In the genomic region with DNA sequence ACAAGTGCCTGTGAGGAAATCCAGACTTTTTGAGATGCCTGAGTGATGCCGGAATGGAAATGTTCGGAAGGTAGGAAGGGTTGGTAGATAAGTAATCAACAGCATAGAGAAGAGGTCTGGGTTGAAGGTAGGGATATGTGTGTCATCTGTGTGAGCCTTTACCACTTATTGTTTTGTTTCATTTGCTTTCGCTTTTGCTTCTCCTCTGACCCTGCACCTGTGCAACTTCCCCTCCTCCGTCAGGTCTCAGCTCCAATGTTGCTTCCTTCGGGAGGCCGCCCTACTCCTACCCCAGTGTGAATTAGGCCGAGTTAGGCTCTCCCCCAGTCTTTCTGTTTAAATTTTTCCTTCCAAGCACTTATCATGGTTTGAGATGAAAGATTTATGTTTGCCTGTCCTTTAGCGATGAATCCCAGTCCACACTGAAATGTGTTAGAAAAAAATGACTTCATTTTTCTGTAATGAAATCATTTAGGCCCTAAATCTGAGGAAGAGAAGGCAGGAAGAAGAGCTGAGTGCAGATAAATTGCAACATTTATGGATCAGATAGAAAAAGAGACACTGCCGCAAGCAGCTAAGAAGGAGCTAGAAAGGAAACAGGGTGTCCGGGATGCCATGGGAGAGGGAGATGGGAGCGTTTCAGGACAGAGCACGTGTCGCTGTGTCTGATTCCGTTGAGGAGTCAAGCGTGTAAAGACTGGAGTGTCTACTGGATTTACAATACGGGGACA, we compare ENCODE assay signal across 8 cellular contexts.
DNase-seq lines count a peak whose midpoint lies in the region; ATAC-seq, FAIRE-seq and TF ChIP-seq lines count a peak whose summit lies in the region.

No MANE protein-coding gene starts in this region.

- no peaks in the 10 kb centered on the region for H3K36me3 Mint-ChIP-seq in activated naive CD4-positive, alpha-beta T cell treated with anti-CD3 and anti-CD28 coated beads for 36 hours (ENCODE audit: low read depth)

- POLR2A ChIA-PET in HepG2 (lab: Yijun Ruan, JAX), result no interaction called here

- no TSS peak for BruUV-seq in HepG2 (replicated peaks; lab: Mats Ljungman, UMichigan)

- H3K79me2 ChIP-seq in HepG2 (ENCODE audit: insufficient read depth, low read length), result no peaks in the 10 kb centered on the region

- CTCF ChIA-PET in HepG2 (lab: Yijun Ruan, JAX; ENCODE audit: low intra/inter-chr PET ratio, low total read pairs), result no interaction called here
- CTCF ChIA-PET in activated naive CD4-positive, alpha-beta T cell treated with anti-CD3 and anti-CD28 coated beads for 36 hours (lab: Charles Lee), result interaction anchor here (0.6 to 0.7 kb wide), 2 partner anchors 49 to 209 kb away, joined by 3 read pairs; no protein-coding TSS in a partner anchor

- ATAC-seq in HepG2 (no peak), HG03025 (IDR thresholded peaks at IDR 0.05; ENCODE audit: low FRiP score, unreplicated experiment) (peak; percentile 88), omental fat pad (ENCODE audit: low FRiP score) (peak; percentile 68)

- H2AFZ ChIP-seq in HepG2 (ENCODE audit: low read length), result no peak overlapping the region

- H3K4me1 ChIP-seq in liver (ENCODE audit: control insufficient read depth in 4 of 4, insufficient read depth in 4 of 4, low read length in 3 of 4) (no peaks in the 10 kb centered on the region), HepG2 (ENCODE audit: insufficient read depth, low read length) (no peaks in the 10 kb centered on the region), kidney (ENCODE audit: control insufficient read depth in 1 of 2, insufficient read depth in 1 of 2, low read depth in 1 of 2, low read length in 2 of 2) (no peaks in the 10 kb centered on the region), BE2C (no peaks in the 10 kb centered on the region)

- H3K4me2 ChIP-seq in HepG2 (ENCODE audit: low read depth, low read length), result no peak overlapping the region

- TF ChIP-seq POLR2A in HepG2 (IDR thresholded peaks at IDR 0.05; ENCODE audit: insufficient read depth in 1 of 2, low read depth in 2 of 2, low read length in 2 of 2), result no peak

- FAIRE-seq in HepG2 (lab: Jason Lieb, UNC) (no peak), kidney (lab: Jason Lieb, UNC) (no peak)

- H3K4me3 ChIP-seq in liver (ENCODE audit: low read depth in 1 of 3, low read length in 3 of 3) (no peak overlapping the region), HepG2 (replicated peaks in 1 of 3; ENCODE audit: insufficient read depth in 1 of 3, low read depth in 2 of 3, low read length in 3 of 3) (no peak overlapping the region), kidney (ENCODE audit: low read length in 2 of 2) (no peak overlapping the region), BE2C (ENCODE audit: low read depth, low read length) (no peak overlapping the region)

- H3K27me3 ChIP-seq in liver (ENCODE audit: control insufficient read depth in 4 of 4, insufficient read depth in 4 of 4, low read length in 3 of 4), result no peaks in the 10 kb centered on the region
- peaks cover 6 to 26% of the 10 kb centered on the region in 2 experiments; a peak in 4 of 5 replicates for H3K27me3 ChIP-seq in HepG2 (ENCODE audit: control insufficient read depth in 1 of 2, insufficient read depth in 2 of 2, low read length in 2 of 2)
- no peaks in the 10 kb centered on the region for H3K27me3 ChIP-seq in BE2C

- TF ChIP-seq EP300 in HepG2 (IDR thresholded peaks at IDR 0.05; ENCODE audit: low read depth in 2 of 2, low read length in 2 of 2) (no peak), HepG2 (CRISPR knock-in tag; IDR thresholded peaks at IDR 0.05; ENCODE audit: borderline replicate concordance) (no peak)

- H4K20me1 ChIP-seq in HepG2 (ENCODE audit: insufficient read depth, low read length), result no peaks in the 10 kb centered on the region

- H3K36me3 ChIP-seq in liver (ENCODE audit: control insufficient read depth in 4 of 4, insufficient read depth in 3 of 4, low read depth in 1 of 4, low read length in 3 of 4) (no peaks in the 10 kb centered on the region), HepG2 (replicated peaks in 1 of 2; ENCODE audit: control insufficient read depth in 1 of 2, insufficient read depth in 2 of 2, low read length in 2 of 2) (no peaks in the 10 kb centered on the region), kidney (ENCODE audit: control insufficient read depth in 1 of 2, insufficient read depth in 2 of 2, low read length in 2 of 2) (no peaks in the 10 kb centered on the region), BE2C (no peaks in the 10 kb centered on the region)

- no peaks in the 10 kb centered on the region for H3K9me3 Mint-ChIP-seq in activated naive CD4-positive, alpha-beta T cell treated with anti-CD3 and anti-CD28 coated beads for 36 hours

- no peak overlapping the region for H3K4me3 Mint-ChIP-seq in activated naive CD4-positive, alpha-beta T cell treated with anti-CD3 and anti-CD28 coated beads for 36 hours

- H3K9me3 ChIP-seq in liver (ENCODE audit: control insufficient read depth in 4 of 4, low read length in 3 of 4) (no peaks in the 10 kb centered on the region), HepG2 (ENCODE audit: low read length) (no peaks in the 10 kb centered on the region), kidney (ENCODE audit: control insufficient read depth in 1 of 2, low read length in 2 of 2) (no peaks in the 10 kb centered on the region), BE2C (no peaks in the 10 kb centered on the region)

- no peaks in the 10 kb centered on the region for H3K27me3 Mint-ChIP-seq in activated naive CD4-positive, alpha-beta T cell treated with anti-CD3 and anti-CD28 coated beads for 36 hours (ENCODE audit: low read depth)

- no peak overlapping the region for H3K9ac ChIP-seq in liver (ENCODE audit: low read depth in 1 of 2, low read length in 2 of 2)
- H3K9ac ChIP-seq in HepG2 (ENCODE audit: insufficient read depth, low read depth, low read length), result no peak overlapping the region
- no peak overlapping the region for H3K9ac ChIP-seq in kidney (ENCODE audit: low read length in 2 of 2)

- no peak overlapping the region for H3K27ac Mint-ChIP-seq in activated naive CD4-positive, alpha-beta T cell treated with anti-CD3 and anti-CD28 coated beads for 36 hours

- TF ChIP-seq CTCF in liver (IDR thresholded peaks at IDR 0.05; ENCODE audit: low read depth, low read length, missing input control) (no peak), HepG2 (CRISPR knock-in tag; IDR thresholded peaks at IDR 0.05) (no peak), omental fat pad (IDR thresholded peaks at IDR 0.05) (no peak), kidney (IDR thresholded peaks at IDR 0.05; ENCODE audit: borderline replicate concordance, extremely low read depth, insufficient read depth) (no peak), BE2C (IDR thresholded peaks at IDR 0.05; ENCODE audit: low read depth, low read length) (no peak)

- H3K4me1 Mint-ChIP-seq in activated naive CD4-positive, alpha-beta T cell treated with anti-CD3 and anti-CD28 coated beads for 36 hours (ENCODE audit: low read depth), result no peaks in the 10 kb centered on the region

- DNase-seq in HepG2 (ENCODE audit: low spot score), result no peak
- DNase-seq in activated naive CD4-positive, alpha-beta T cell treated with anti-CD3 and anti-CD28 coated beads for 36 hours, result peak; percentile 42
- DNase-seq in omental fat pad (ENCODE audit: low spot score), result no peak
- DNase-seq in kidney, result no peak
- DNase-seq in superior temporal gyrus (ENCODE audit: extremely low spot score), result no peak
- no peak for DNase-seq in BE2C

- H3K27ac ChIP-seq in liver (ENCODE audit: low read depth in 1 of 2, low read length in 2 of 2) (peak overlapping the region; percentile 10 to 14), HepG2 (ENCODE audit: extremely low read length, insufficient read depth, low read length) (no peak overlapping the region), kidney (ENCODE audit: low read depth in 2 of 2, low read length in 2 of 2) (peak overlapping the region in 1 of 2 donors; percentile 32)

- intact Hi-C loops in HepG2 (cut with micrococcal nuclease; ENCODE audit: unreplicated experiment) (no loop called here), kidney (cut with DNase I) (no loop called here)
- intact Hi-C loops in activated naive CD4-positive, alpha-beta T cell treated with anti-CD3 and anti-CD28 coated beads for 36 hours (cut with micrococcal nuclease), result loop anchor here (1.0 to 2.0 kb wide), 2 partner anchors 42 to 59 kb away; no protein-coding TSS in a partner anchor

- 69% methylated on average over 16 of the region's 16 CpGs for WGBS in liver
- 51% methylated on average over 16 of the region's 16 CpGs for WGBS in HepG2 (ENCODE audit: low lambda C conversion rate)

- TF ChIP-seq RAD21 in liver (IDR thresholded peaks at IDR 0.05) (peak in 1 of 2 donors; percentile 22), HepG2 (CRISPR knock-in tag; IDR thresholded peaks at IDR 0.05) (no peak)

- in situ Hi-C loops in HepG2 (cut with HindIII; ENCODE audit: extremely low pct_ligation_motif_present, low pct_unique_long_range_greater_than_20kb), result no loop called here

TF ChIP-seq in liver, 16 proteins besides CTCF, POLR2A, EP300 and RAD21 (continues in another document):
- TF ChIP-seq, protein P1, sequence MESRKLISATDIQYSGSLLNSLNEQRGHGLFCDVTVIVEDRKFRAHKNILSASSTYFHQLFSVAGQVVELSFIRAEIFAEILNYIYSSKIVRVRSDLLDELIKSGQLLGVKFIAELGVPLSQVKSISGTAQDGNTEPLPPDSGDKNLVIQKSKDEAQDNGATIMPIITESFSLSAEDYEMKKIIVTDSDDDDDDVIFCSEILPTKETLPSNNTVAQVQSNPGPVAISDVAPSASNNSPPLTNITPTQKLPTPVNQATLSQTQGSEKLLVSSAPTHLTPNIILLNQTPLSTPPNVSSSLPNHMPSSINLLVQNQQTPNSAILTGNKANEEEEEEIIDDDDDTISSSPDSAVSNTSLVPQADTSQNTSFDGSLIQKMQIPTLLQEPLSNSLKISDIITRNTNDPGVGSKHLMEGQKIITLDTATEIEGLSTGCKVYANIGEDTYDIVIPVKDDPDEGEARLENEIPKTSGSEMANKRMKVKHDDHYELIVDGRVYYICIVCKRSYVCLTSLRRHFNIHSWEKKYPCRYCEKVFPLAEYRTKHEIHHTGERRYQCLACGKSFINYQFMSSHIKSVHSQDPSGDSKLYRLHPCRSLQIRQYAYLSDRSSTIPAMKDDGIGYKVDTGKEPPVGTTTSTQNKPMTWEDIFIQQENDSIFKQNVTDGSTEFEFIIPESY (IDR thresholded peaks at IDR 0.05), result no peak

TF ChIP-seq in HepG2, 621 proteins besides CTCF, POLR2A, EP300 and RAD21 (continues in another document):
- TF ChIP-seq JUND (CRISPR knock-in tag; IDR thresholded peaks at IDR 0.05) (no peak), ZBTB38 (CRISPR knock-in tag; IDR thresholded peaks at IDR 0.05) (no peak), NAIF1 (CRISPR knock-in tag; IDR thresholded peaks at IDR 0.05; ENCODE audit: borderline replicate concordance) (no peak), HIVEP1 (CRISPR knock-in tag; IDR thresholded peaks at IDR 0.05) (no peak), ZBTB42 (CRISPR knock-in tag; IDR thresholded peaks at IDR 0.05) (no peak), SYNCRIP (IDR thresholded peaks at IDR 0.05; ENCODE audit: insufficient read depth, low read depth, low read length) (no peak), ZNF441 (CRISPR knock-in tag; IDR thresholded peaks at IDR 0.05; ENCODE audit: borderline replicate concordance) (no peak), MATR3 (CRISPR knock-in tag; IDR thresholded peaks at IDR 0.05) (no peak), ZNF446 (CRISPR knock-in tag; IDR thresholded peaks at IDR 0.05) (no peak)
